In the genomic region with DNA sequence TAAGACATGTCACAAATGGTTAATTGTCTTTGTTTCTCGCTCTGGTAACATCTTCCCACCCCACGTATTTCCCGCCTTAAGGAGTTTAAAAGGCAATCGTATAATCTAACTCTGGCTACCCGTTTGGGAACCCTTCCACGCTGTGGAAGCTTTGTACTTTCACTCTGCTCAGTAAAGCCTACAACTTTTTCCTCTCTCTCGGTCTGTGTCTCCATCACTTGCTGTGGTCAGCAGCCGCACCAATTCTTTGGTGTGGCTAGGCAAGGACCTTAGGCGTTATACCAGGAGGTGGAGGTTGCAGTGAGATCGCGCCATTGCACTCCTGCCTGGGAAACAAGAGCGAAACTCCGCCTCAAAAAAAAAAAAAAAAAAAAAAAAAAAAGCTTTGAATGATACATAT, we compare ENCODE assay signal across 21 cellular contexts.
DNase-seq lines count a peak whose midpoint lies in the region; ATAC-seq and TF ChIP-seq lines count a peak whose summit lies in the region.
"Had no signal": no experiment of that assay in that cellular context is flagged by ENCODE, and none has a peak within 500 bp of the region (broad histone marks: within the 10 kb centered on the region; RNA-seq: fewer than 3 reads in every experiment).

No MANE protein-coding gene starts in this region.

- H3K79me2 ChIP-seq in mesendoderm (ENCODE audit: control insufficient read depth, insufficient read depth, low read length) (no peaks in the 10 kb centered on the region), smooth muscle cell (ENCODE audit: low read depth) (no peaks in the 10 kb centered on the region)

- TF ChIP-seq CTCF in colonic mucosa (IDR thresholded peaks at IDR 0.05) (no peak), smooth muscle cell (IDR thresholded peaks at IDR 0.05; ENCODE audit: borderline replicate concordance, insufficient read depth, poor library complexity, severe bottlenecking) (no peak)

- DNase-seq in HT1080 (ENCODE audit: low read depth) (peak; percentile 13), colonic mucosa (peak; percentile 23), mesendoderm (peak; percentile 28), smooth muscle cell (lab: John Stamatoyannopoulos, UW; ENCODE audit: unreplicated experiment) (no peak), anterior cingulate cortex (lab: John Stamatoyannopoulos, UW) (no peak)
- no peak for DNase-seq in stimulated activated naive CD4-positive, alpha-beta T cell treated with Interleukin-2 at 50 U/mL for 16 hours (lab: John Stamatoyannopoulos, UW)
- DNase-seq: activated CD4-positive, alpha-beta T cell treated with anti-CD3 and anti-CD28 coated beads for 4 hours; CD8-positive, alpha-beta memory T cell; DND-41; erythroblast; foreskin melanocyte; Karpas-422; left cardiac atrium; NCI-H2029 treated with DMSO at 0.1 percent for 48 hours; psoas muscle; stimulated activated CD4-positive, alpha-beta T cell treated with anti-CD3 and anti-CD28 coated beads, Interleukin-4, amount 100 ng/mL, for 24 hours; stimulated activated naive CD8-positive, alpha-beta T cell treated with anti-CD3 and anti-CD28 coated beads, Interleukin-15, Interleukin-2, amounts not matched to agents 100 U/mL and 50 U/mL, for 24 hours; T-cell had no signal

- no peak overlapping the region for H3K56ac ChIP-seq in mesendoderm (ENCODE audit: low read length)

- intact Hi-C loops in colonic mucosa (cut with DNase I): no loop called here

- no peak overlapping the region for H3K9ac ChIP-seq in colonic mucosa (ENCODE audit: low read depth in 2 of 2, low read length in 2 of 2)
- no peak overlapping the region for H3K9ac ChIP-seq in mesendoderm (ENCODE audit: low read length)
- no peak overlapping the region for H3K9ac ChIP-seq in smooth muscle cell (ENCODE audit: low read depth)

- no CpG with 5 or more reads among the region's 13 CpGs for WGBS in mesendoderm (ENCODE audit: extremely low coverage, insufficient coverage, low lambda C conversion rate)
- WGBS in smooth muscle cell (ENCODE audit: low lambda C conversion rate): 15% methylated on average over 11 of the region's 13 CpGs

- peaks cover 6% of the 10 kb centered on the region for H3F3A ChIP-seq in smooth muscle cell (ENCODE audit: low read depth)

- no peaks in the 10 kb centered on the region for H3K79me1 ChIP-seq in mesendoderm (ENCODE audit: low read length)

- H3K27me3 ChIP-seq in colonic mucosa (no peaks in the 10 kb centered on the region), mesendoderm (ENCODE audit: insufficient read depth, low read length, poor library complexity) (no peaks in the 10 kb centered on the region), smooth muscle cell (ENCODE audit: low read depth) (no peaks in the 10 kb centered on the region)
- H3K27me3 ChIP-seq: tibial nerve had no signal

- no peak overlapping the region for H3K18ac ChIP-seq in mesendoderm (ENCODE audit: low read length)

- H3K4me1 ChIP-seq in colonic mucosa (no peaks in the 10 kb centered on the region), mesendoderm (ENCODE audit: control insufficient read depth, low read depth, low read length) (no peaks in the 10 kb centered on the region), smooth muscle cell (ENCODE audit: low read depth) (peaks cover 5% of the 10 kb centered on the region)
- H3K4me1 ChIP-seq: psoas muscle, tibial nerve had no signal

- H3K4me2 ChIP-seq in mesendoderm (ENCODE audit: low read length): no peak overlapping the region
- peak overlapping the region; percentile 81 for H3K4me2 ChIP-seq in smooth muscle cell

- no peak overlapping the region for H2BK15ac ChIP-seq in mesendoderm (replicated peaks; ENCODE audit: low read depth)

- no peaks in the 10 kb centered on the region for H3K36me3 ChIP-seq in colonic mucosa
- no peaks in the 10 kb centered on the region for H3K36me3 ChIP-seq in mesendoderm (ENCODE audit: control insufficient read depth, insufficient read depth, low read length)
- no peaks in the 10 kb centered on the region for H3K36me3 ChIP-seq in smooth muscle cell (ENCODE audit: low read depth)
- H3K36me3 ChIP-seq: tibial nerve had no signal

- H3K27ac ChIP-seq in colonic mucosa (no peak overlapping the region), mesendoderm (ENCODE audit: low read depth, low read length) (no peak overlapping the region), smooth muscle cell (ENCODE audit: low read depth) (no peak overlapping the region)
- H3K27ac ChIP-seq: psoas muscle, tibial nerve had no signal

- ATAC-seq in GM21737 (IDR thresholded peaks at IDR 0.05; ENCODE audit: unreplicated experiment) (no peak), GM18520 (IDR thresholded peaks at IDR 0.05; ENCODE audit: unreplicated experiment) (no peak)
- ATAC-seq: left cardiac atrium; psoas muscle; stimulated activated naive CD8-positive, alpha-beta T cell treated with anti-CD3 and anti-CD28 coated beads, Interleukin-15, Interleukin-2, amounts not matched to agents 100 U/mL and 50 U/mL, for 24 hours; T-cell had no signal

- no peaks in the 10 kb centered on the region for H3K9me3 ChIP-seq in colonic mucosa
- H3K9me3 ChIP-seq in smooth muscle cell (replicated peaks; ENCODE audit: low read depth): no peaks in the 10 kb centered on the region
- H3K9me3 ChIP-seq: tibial nerve had no signal

- no peaks in the 10 kb centered on the region for H4K20me1 ChIP-seq in smooth muscle cell (ENCODE audit: low read depth)

- no peak overlapping the region for H2BK120ac ChIP-seq in mesendoderm (ENCODE audit: low read depth, low read length)

- peak overlapping the region; percentile 84 for H2AFZ ChIP-seq in smooth muscle cell (ENCODE audit: low read depth)

- no peak overlapping the region for H2AK5ac ChIP-seq in mesendoderm (ENCODE audit: low read length)

- H2BK5ac ChIP-seq in mesendoderm (ENCODE audit: low read length): no peak overlapping the region

- no peak overlapping the region for H4K8ac ChIP-seq in mesendoderm (ENCODE audit: low read depth, low read length)

- H3K4me3 ChIP-seq in colonic mucosa (peak overlapping the region; percentile 22), mesendoderm (ENCODE audit: low read length) (no peak overlapping the region), smooth muscle cell (peak overlapping the region; percentile 56)
- H3K4me3 ChIP-seq: psoas muscle, tibial nerve had no signal

- H3K23ac ChIP-seq in mesendoderm (ENCODE audit: low read length): no peak overlapping the region

- no peak overlapping the region for H3K4ac ChIP-seq in mesendoderm (ENCODE audit: low read depth, low read length)

- no peak overlapping the region for H4K5ac ChIP-seq in mesendoderm (ENCODE audit: low read length)

Comparison
In these comparisons a context has a peak if more than half of its experiments do, and no peak if none do; other contexts are left out.
1. DNase-seq: peak in HT1080 (single experiment), colonic mucosa (single experiment) and mesendoderm (single experiment); none in smooth muscle cell (single experiment), stimulated activated naive CD4-positive, alpha-beta T cell treated with Interleukin-2 at 50 U/mL for 16 hours (single experiment) and anterior cingulate cortex (0 of 58).